In the genomic region with DNA sequence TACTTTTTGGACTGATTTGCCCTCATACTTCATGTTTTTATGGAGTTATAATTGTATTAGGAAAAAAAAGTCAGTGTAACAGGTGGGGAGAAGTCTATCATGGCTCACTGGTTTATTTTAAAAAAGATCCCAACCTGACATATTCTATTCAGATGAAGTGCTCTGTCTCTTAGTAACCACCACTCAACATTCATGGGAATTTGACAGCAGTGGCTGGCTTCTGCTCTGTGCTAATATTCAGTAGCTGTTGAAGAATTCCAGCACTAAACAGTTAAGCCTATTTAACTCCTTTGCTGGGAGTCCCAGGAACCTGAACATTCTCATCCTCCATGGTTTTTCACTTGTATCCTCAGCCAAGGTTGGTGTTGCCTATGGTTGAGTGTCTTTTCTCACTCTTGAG, we compare ENCODE assay signal across 22 cellular contexts.
"Had no signal": no experiment of that assay in that cellular context is flagged by ENCODE, and none has a peak within 500 bp of the region (broad histone marks: within the 10 kb centered on the region; RNA-seq: fewer than 3 reads in every experiment).

No MANE protein-coding gene starts in this region.

- H3K27ac ChIP-seq: coronary artery, foreskin keratinocyte, lower lobe of right lung, parathyroid adenoma, prostate gland, stomach, thoracic aorta, transverse colon had no signal

- H3K9ac ChIP-seq: parathyroid adenoma had no signal

- H3K4me1 ChIP-seq: foreskin keratinocyte, lower lobe of right lung, parathyroid adenoma, prostate gland, stomach, transverse colon had no signal

- H3K27me3 ChIP-seq: foreskin keratinocyte, stomach, transverse colon had no signal

- ATAC-seq: foreskin keratinocyte, left lobe of liver, lower lobe of right lung had no signal

- DNase-seq: central memory CD4-positive, alpha-beta T cell; effector CD4-positive, alpha-beta T cell; endodermal cell; erythroblast; foreskin keratinocyte; hypothalamus; kidney glomerular epithelial cell; lower lobe of right lung; mesenchymal stem cell; midbrain; naive B cell; stimulated activated CD4-positive, alpha-beta T cell treated with anti-CD3 and anti-CD28 coated beads, Interleukin-1b, Interleukin-23, amount 100 ng/mL, for 48 hours; stimulated activated CD4-positive, alpha-beta T cell treated with anti-CD3 and anti-CD28 coated beads, Interleukin-4, amount 100 ng/mL, for 24 hours; stimulated activated naive CD4-positive, alpha-beta T cell; stomach; substantia nigra; transverse colon had no signal

- H3K79me2 ChIP-seq: parathyroid adenoma had no signal

- H3K36me3 ChIP-seq: lower lobe of right lung, prostate gland, stomach, thoracic aorta, transverse colon had no signal

- H3K9me3 ChIP-seq: lower lobe of right lung, prostate gland, stomach, thoracic aorta, transverse colon had no signal

- H3K4me3 ChIP-seq: coronary artery, lower lobe of right lung, prostate gland, stomach, thoracic aorta, transverse colon had no signal

- H2AFZ ChIP-seq: parathyroid adenoma had no signal
